In the genomic region with DNA sequence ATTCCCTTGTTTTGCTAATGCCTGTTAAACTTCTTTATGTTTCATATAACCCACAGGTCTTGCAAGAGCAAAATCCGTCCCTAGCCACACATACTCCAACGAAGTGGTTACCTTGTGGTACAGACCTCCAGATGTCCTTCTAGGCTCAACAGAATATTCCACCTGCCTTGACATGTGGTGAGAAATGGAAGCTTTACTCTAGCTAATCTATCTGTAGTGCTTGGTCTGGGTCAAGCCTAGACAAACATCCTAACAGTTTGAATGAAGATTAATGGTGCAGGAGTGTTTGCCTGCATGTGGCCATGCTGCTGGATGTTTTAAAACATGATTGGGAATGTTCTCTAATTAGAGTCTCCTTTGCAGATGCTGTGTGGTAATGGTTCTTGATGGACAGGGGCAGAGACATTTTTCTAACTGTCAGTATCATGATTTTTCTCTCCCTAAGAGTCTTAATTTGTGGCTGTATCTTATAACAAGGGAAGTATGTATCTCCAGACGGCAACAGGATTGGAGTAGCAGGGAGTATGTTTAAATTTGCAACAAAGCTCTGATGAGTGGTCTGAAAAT, we compare ENCODE assay signal across 1 cellular context.
TF ChIP-seq lines count a peak whose summit lies in the region.

No MANE protein-coding gene starts in this region.

TF ChIP-seq in WTC11, 78 proteins besides CTCF, POLR2A, EP300 and RAD21 (continued from another document):
- TF ChIP-seq, protein P1, sequence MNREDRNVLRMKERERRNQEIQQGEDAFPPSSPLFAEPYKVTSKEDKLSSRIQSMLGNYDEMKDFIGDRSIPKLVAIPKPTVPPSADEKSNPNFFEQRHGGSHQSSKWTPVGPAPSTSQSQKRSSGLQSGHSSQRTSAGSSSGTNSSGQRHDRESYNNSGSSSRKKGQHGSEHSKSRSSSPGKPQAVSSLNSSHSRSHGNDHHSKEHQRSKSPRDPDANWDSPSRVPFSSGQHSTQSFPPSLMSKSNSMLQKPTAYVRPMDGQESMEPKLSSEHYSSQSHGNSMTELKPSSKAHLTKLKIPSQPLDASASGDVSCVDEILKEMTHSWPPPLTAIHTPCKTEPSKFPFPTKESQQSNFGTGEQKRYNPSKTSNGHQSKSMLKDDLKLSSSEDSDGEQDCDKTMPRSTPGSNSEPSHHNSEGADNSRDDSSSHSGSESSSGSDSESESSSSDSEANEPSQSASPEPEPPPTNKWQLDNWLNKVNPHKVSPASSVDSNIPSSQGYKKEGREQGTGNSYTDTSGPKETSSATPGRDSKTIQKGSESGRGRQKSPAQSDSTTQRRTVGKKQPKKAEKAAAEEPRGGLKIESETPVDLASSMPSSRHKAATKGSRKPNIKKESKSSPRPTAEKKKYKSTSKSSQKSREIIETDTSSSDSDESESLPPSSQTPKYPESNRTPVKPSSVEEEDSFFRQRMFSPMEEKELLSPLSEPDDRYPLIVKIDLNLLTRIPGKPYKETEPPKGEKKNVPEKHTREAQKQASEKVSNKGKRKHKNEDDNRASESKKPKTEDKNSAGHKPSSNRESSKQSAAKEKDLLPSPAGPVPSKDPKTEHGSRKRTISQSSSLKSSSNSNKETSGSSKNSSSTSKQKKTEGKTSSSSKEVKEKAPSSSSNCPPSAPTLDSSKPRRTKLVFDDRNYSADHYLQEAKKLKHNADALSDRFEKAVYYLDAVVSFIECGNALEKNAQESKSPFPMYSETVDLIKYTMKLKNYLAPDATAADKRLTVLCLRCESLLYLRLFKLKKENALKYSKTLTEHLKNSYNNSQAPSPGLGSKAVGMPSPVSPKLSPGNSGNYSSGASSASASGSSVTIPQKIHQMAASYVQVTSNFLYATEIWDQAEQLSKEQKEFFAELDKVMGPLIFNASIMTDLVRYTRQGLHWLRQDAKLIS (CRISPR knock-in tag; IDR thresholded peaks at IDR 0.05; ENCODE audit: borderline replicate concordance), result no peak
- no peak for TF ChIP-seq TP53 (CRISPR knock-in tag; IDR thresholded peaks at IDR 0.05)
- no peak for TF ChIP-seq FOXJ3 (CRISPR knock-in tag; IDR thresholded peaks at IDR 0.05; ENCODE audit: borderline replicate concordance)
- TF ChIP-seq, protein P2, sequence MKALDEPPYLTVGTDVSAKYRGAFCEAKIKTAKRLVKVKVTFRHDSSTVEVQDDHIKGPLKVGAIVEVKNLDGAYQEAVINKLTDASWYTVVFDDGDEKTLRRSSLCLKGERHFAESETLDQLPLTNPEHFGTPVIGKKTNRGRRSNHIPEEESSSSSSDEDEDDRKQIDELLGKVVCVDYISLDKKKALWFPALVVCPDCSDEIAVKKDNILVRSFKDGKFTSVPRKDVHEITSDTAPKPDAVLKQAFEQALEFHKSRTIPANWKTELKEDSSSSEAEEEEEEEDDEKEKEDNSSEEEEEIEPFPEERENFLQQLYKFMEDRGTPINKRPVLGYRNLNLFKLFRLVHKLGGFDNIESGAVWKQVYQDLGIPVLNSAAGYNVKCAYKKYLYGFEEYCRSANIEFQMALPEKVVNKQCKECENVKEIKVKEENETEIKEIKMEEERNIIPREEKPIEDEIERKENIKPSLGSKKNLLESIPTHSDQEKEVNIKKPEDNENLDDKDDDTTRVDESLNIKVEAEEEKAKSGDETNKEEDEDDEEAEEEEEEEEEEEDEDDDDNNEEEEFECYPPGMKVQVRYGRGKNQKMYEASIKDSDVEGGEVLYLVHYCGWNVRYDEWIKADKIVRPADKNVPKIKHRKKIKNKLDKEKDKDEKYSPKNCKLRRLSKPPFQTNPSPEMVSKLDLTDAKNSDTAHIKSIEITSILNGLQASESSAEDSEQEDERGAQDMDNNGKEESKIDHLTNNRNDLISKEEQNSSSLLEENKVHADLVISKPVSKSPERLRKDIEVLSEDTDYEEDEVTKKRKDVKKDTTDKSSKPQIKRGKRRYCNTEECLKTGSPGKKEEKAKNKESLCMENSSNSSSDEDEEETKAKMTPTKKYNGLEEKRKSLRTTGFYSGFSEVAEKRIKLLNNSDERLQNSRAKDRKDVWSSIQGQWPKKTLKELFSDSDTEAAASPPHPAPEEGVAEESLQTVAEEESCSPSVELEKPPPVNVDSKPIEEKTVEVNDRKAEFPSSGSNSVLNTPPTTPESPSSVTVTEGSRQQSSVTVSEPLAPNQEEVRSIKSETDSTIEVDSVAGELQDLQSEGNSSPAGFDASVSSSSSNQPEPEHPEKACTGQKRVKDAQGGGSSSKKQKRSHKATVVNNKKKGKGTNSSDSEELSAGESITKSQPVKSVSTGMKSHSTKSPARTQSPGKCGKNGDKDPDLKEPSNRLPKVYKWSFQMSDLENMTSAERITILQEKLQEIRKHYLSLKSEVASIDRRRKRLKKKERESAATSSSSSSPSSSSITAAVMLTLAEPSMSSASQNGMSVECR (CRISPR knock-in tag; IDR thresholded peaks at IDR 0.05; ENCODE audit: borderline replicate concordance), result no peak
- TF ChIP-seq, protein P3, sequence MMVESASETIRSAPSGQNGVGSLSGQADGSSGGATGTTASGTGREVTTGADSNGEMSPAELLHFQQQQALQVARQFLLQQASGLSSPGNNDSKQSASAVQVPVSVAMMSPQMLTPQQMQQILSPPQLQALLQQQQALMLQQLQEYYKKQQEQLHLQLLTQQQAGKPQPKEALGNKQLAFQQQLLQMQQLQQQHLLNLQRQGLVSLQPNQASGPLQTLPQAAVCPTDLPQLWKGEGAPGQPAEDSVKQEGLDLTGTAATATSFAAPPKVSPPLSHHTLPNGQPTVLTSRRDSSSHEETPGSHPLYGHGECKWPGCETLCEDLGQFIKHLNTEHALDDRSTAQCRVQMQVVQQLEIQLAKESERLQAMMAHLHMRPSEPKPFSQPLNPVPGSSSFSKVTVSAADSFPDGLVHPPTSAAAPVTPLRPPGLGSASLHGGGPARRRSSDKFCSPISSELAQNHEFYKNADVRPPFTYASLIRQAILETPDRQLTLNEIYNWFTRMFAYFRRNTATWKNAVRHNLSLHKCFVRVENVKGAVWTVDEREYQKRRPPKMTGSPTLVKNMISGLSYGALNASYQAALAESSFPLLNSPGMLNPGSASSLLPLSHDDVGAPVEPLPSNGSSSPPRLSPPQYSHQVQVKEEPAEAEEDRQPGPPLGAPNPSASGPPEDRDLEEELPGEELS (CRISPR knock-in tag; IDR thresholded peaks at IDR 0.05), result no peak
- TF ChIP-seq, protein P4, sequence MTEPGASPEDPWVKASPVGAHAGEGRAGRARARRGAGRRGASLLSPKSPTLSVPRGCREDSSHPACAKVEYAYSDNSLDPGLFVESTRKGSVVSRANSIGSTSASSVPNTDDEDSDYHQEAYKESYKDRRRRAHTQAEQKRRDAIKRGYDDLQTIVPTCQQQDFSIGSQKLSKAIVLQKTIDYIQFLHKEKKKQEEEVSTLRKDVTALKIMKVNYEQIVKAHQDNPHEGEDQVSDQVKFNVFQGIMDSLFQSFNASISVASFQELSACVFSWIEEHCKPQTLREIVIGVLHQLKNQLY (CRISPR knock-in tag; IDR thresholded peaks at IDR 0.05), result no peak
